ENCODE assay signal across 8 cellular contexts in genomic region chr19:1354496-1355257, GRCh38. TPM values are rescaled to one million over a fixed set of nuclear protein-coding genes. Genes with fewer than 3 reads are reported as not detected.
DNase-seq lines count a peak whose midpoint lies in the region; ATAC-seq lines count a peak whose summit lies in the region.

No MANE protein-coding gene starts in this region.

- H3K4me1 Mint-ChIP-seq in CD4-positive, CD25-positive, alpha-beta regulatory T cell: peaks cover 5 to 22% (median 13%) of the 10 kb centered on the region in 4 donors
- peaks cover 8% of the 10 kb centered on the region for H3K4me1 Mint-ChIP-seq in memory B cell

- peaks cover 4% of the 10 kb centered on the region for H3K27me3 Mint-ChIP-seq in CD4-positive, CD25-positive, alpha-beta regulatory T cell
- no peaks in the 10 kb centered on the region for H3K27me3 Mint-ChIP-seq in memory B cell

- H3K4me1 ChIP-seq in CD4-positive, CD25-positive, alpha-beta regulatory T cell (ENCODE audit: control insufficient read depth, insufficient read depth, low read length, poor library complexity, severe bottlenecking): peaks cover 18% of the 10 kb centered on the region

- H3K36me3 ChIP-seq in CD4-positive, CD25-positive, alpha-beta regulatory T cell (ENCODE audit: control insufficient read depth, insufficient read depth, low read length): peaks cover 17% of the 10 kb centered on the region

- H3K4me3 ChIP-seq in CD4-positive, CD25-positive, alpha-beta regulatory T cell (ENCODE audit: low read depth, low read length): peak overlapping the region; percentile 61

- DNase-seq in CD4-positive, CD25-positive, alpha-beta regulatory T cell: peak; percentile 81 to 84 (median 84)
- DNase-seq in NCI-H82 (lab: John Stamatoyannopoulos, UW) (peak; percentile 88), memory B cell (ENCODE audit: low spot score in 2 of 2) (peak; percentile 75 to 81)
- DNase-seq in activated CD8-positive, alpha-beta memory T cell treated with anti-CD3 and anti-CD28 coated beads for 1 hour (ENCODE audit: extremely low read depth in 1 of 2, low read depth in 1 of 2): peak; percentile 38 to 79
- DNase-seq in effector CD8-positive, alpha-beta T cell (lab: John Stamatoyannopoulos, UW): peak; percentile 81
- peak; percentile 70 for DNase-seq in stimulated activated CD8-positive, alpha-beta memory T cell treated with anti-CD3 and anti-CD28 coated beads, Interleukin-12 subunit alpha, Interleukin-12 subunit beta, amount 100 ng/mL, for 1 hour (ENCODE audit: low read depth)

- peak; percentile 98 to 99 for ATAC-seq in CD4-positive, CD25-positive, alpha-beta regulatory T cell (ENCODE audit: low read depth in 2 of 2)
- ATAC-seq in GM19438 (IDR thresholded peaks at IDR 0.05; ENCODE audit: low read depth, unreplicated experiment) (peak; percentile 83), HG03571 (IDR thresholded peaks at IDR 0.05; ENCODE audit: unreplicated experiment) (peak; percentile 73), memory B cell (ENCODE audit: low read depth) (peak; percentile 96)

- peak overlapping the region; percentile 72 for H3K27ac ChIP-seq in CD4-positive, CD25-positive, alpha-beta regulatory T cell (ENCODE audit: insufficient read depth, low read length, poor library complexity, severe bottlenecking)

- peak overlapping the region; percentile 91 to 94 (median 92) for H3K4me3 Mint-ChIP-seq in CD4-positive, CD25-positive, alpha-beta regulatory T cell
- H3K4me3 Mint-ChIP-seq in memory B cell: peak overlapping the region; percentile 94

- H3K9me3 ChIP-seq in CD4-positive, CD25-positive, alpha-beta regulatory T cell (ENCODE audit: control insufficient read depth in 2 of 2, low read length in 2 of 2): no peaks in the 10 kb centered on the region

- peak overlapping the region; percentile 48 to 95 (median 89) for H3K27ac Mint-ChIP-seq in CD4-positive, CD25-positive, alpha-beta regulatory T cell
- H3K27ac Mint-ChIP-seq in memory B cell: no peak overlapping the region

- H3K36me3 Mint-ChIP-seq in CD4-positive, CD25-positive, alpha-beta regulatory T cell: peaks cover 20% of the 10 kb centered on the region
- peaks cover 11% of the 10 kb centered on the region for H3K36me3 Mint-ChIP-seq in memory B cell

- H3K27me3 ChIP-seq in CD4-positive, CD25-positive, alpha-beta regulatory T cell (ENCODE audit: control insufficient read depth, insufficient read depth, low read length): no peaks in the 10 kb centered on the region

- H3K9me3 Mint-ChIP-seq in CD4-positive, CD25-positive, alpha-beta regulatory T cell: no peaks in the 10 kb centered on the region
- no peaks in the 10 kb centered on the region for H3K9me3 Mint-ChIP-seq in memory B cell

RNA-seq across cellular contexts. Expression of gene NDUFS7, which starts 29.0 kb away (rescaled TPM):
- 58.3 TPM for total RNA-seq in CD4-positive, CD25-positive, alpha-beta regulatory T cell
- 100 to 1,000 TPM; 190 to 227 (median 215) TPM for polyA plus RNA-seq in CD4-positive, CD25-positive, alpha-beta regulatory T cell

RNA-seq across cellular contexts. Expression of gene GAMT, which starts 46.7 kb away (rescaled TPM):
- 6.7 TPM for total RNA-seq in CD4-positive, CD25-positive, alpha-beta regulatory T cell
- 10 to 100 TPM; 10.4 to 20.2 (median 14.2) TPM for polyA plus RNA-seq in CD4-positive, CD25-positive, alpha-beta regulatory T cell

RNA-seq across cellular contexts. Expression of gene DAZAP1, which starts 52.7 kb away (rescaled TPM):
- 153 TPM for total RNA-seq in CD4-positive, CD25-positive, alpha-beta regulatory T cell
- 1 to 10 TPM; 2.4 to 5.3 (median 4.2) TPM for polyA plus RNA-seq in CD4-positive, CD25-positive, alpha-beta regulatory T cell

Comparison
In these comparisons a context has a peak if more than half of its experiments do, and no peak if none do; other contexts are left out.
1. Peak in every context shown above with its lines: DNase-seq, ATAC-seq, H3K4me3 ChIP-seq and H3K27ac ChIP-seq.